ENCODE assay signal across 35 cellular contexts in the genomic region with DNA sequence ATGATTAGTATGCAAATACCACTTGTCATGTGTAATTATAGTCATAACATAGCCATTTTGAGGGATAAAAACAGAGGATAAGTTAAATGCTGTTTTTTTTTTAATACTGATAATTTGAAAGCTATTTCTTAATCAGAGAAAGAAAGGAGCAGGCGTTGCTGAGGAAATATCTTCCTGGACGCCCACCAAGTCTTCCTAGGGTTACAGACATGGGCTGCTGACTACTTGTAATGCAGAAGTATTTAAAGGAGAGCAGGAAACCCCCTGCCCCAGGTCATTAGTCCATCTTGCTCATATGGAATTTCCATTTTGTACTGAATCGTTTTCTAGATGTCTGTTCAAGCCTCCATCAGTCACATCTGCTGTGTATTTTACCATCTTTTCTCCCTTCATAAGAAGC.
"Had no signal": no experiment of that assay in that cellular context is flagged by ENCODE, and none has a peak within 500 bp of the region (broad histone marks: within the 10 kb centered on the region; RNA-seq: fewer than 3 reads in every experiment).

No MANE protein-coding gene starts in this region.

- H3K4me3 ChIP-seq: cardiac muscle cell, Peyer's patch had no signal

- H3K9me3 ChIP-seq: Peyer's patch had no signal

- H3K27ac ChIP-seq: brain microvascular endothelial cell, cardiac muscle cell, Peyer's patch had no signal

- H3K4me1 ChIP-seq: Peyer's patch had no signal

- DNase-seq: activated CD4-positive, alpha-beta T cell treated with anti-CD3 and anti-CD28 coated beads, Interleukin-2, amount 10 ng/mL, durations not matched to agents 24 days and 14 days; activated CD4-positive, alpha-beta T cell treated with anti-CD3 and anti-CD28 coated beads, Interleukin-2, amount 50 U/mL, for 4 hours; activated CD8-positive, alpha-beta T cell treated with anti-CD3 and anti-CD28 coated beads for 36 hours; activated effector memory CD4-positive, alpha-beta T cell treated with anti-CD3 and anti-CD28 coated beads, Interleukin-2, amount 50 U/mL, for 16 hours; activated naive CD4-positive, alpha-beta T cell; activated naive CD4-positive, alpha-beta T cell treated with anti-CD3 and anti-CD28 coated beads, Interleukin-2, amount 50 U/mL, for 16 hours; activated naive CD8-positive, alpha-beta T cell treated with anti-CD3 and anti-CD28 coated beads for 36 hours; activated T-cell treated with anti-CD3 and anti-CD28 coated beads, Interleukin-2, amount 50 U/mL, for 1 hour; activated T-cell treated with anti-CD3 and anti-CD28 coated beads, Interleukin-2, amount 50 U/mL, for 72 hours; amniotic stem cell; aorta; brain microvascular endothelial cell; Karpas-422; KBM-7; NCI-H1105; NCI-H1417 treated with DMSO at 0.1 percent for 48 hours; NCI-H187 treated with DMSO at 0.1 percent for 48 hours; NCI-H2081 treated with DMSO at 0.1 percent for 48 hours; NCI-H226; NCI-H446 treated with DMSO at 0.1 percent for 48 hours; NCI-H524; NCI-H69; NCI-H82; PC-3; Peyer's patch; RPMI8226; SIG-M5; SW 1271; T-helper 1 cell; T-helper 2 cell; T-helper 9 cell had no signal

- H3K27me3 ChIP-seq: brain microvascular endothelial cell, Peyer's patch had no signal

- FAIRE-seq: TTC549 had no signal

- H3K36me3 ChIP-seq: brain microvascular endothelial cell, cardiac muscle cell, Peyer's patch had no signal

- ATAC-seq: activated CD8-positive, alpha-beta T cell treated with anti-CD3 and anti-CD28 coated beads for 36 hours; activated T-cell treated with anti-CD3 and anti-CD28 coated beads, Interleukin-2, amount 50 U/mL, for 72 hours; activated T-helper 17 cell treated with anti-CD3 and anti-CD28 coated beads, Interleukin-2, amount 50 U/mL, for 72 hours; PC-3; SK-N-SH treated with all-trans-retinoic acid at 6 μM for 48 hours had no signal
